In genomic region chr13:94886191-94886590, GRCh38 we compare ENCODE assay signal across 1 cellular context.
TF ChIP-seq lines count a peak whose summit lies in the region.

No MANE protein-coding gene starts in this region.

TF ChIP-seq in WTC11, 78 proteins besides CTCF, POLR2A, EP300 and RAD21 (continued from another document):
- TF ChIP-seq AFF4 (CRISPR knock-in tag; IDR thresholded peaks at IDR 0.05; ENCODE audit: borderline replicate concordance), result no peak
- TF ChIP-seq ESRRA (CRISPR knock-in tag; IDR thresholded peaks at IDR 0.05; ENCODE audit: borderline replicate concordance), result no peak
- no peak for TF ChIP-seq JUN (CRISPR knock-in tag; IDR thresholded peaks at IDR 0.05)
- TF ChIP-seq ZNF317 (CRISPR knock-in tag; IDR thresholded peaks at IDR 0.05; ENCODE audit: borderline replicate concordance, low read depth), result no peak
- TF ChIP-seq ZNF423 (CRISPR knock-in tag; IDR thresholded peaks at IDR 0.05), result no peak
- TF ChIP-seq ZNF281 (CRISPR knock-in tag; IDR thresholded peaks at IDR 0.05), result no peak
- TF ChIP-seq SMAD3 (CRISPR knock-in tag; IDR thresholded peaks at IDR 0.05; ENCODE audit: borderline replicate concordance), result no peak
- TF ChIP-seq HMGXB4 (CRISPR knock-in tag; IDR thresholded peaks at IDR 0.05), result no peak
- TF ChIP-seq TCF7 (CRISPR knock-in tag; IDR thresholded peaks at IDR 0.05; ENCODE audit: low read depth), result no peak
- no peak for TF ChIP-seq KAT7 (CRISPR knock-in tag; IDR thresholded peaks at IDR 0.05; ENCODE audit: borderline replicate concordance)
- no peak for TF ChIP-seq ATF3 (CRISPR knock-in tag; conservative IDR thresholded peaks at IDR 0.05)
- no peak for TF ChIP-seq NFATC4 (CRISPR knock-in tag; IDR thresholded peaks at IDR 0.05)
- TF ChIP-seq JAZF1 (CRISPR knock-in tag; IDR thresholded peaks at IDR 0.05), result no peak
TF ChIP-seq in WTC11: peak in this region for 0.
